Comparison of ENCODE assay signal across 1 cellular context in genomic region chr4:168840988-168841681, GRCh38.
TF ChIP-seq lines count a peak whose summit lies in the region.

No MANE protein-coding gene starts in this region.

TF ChIP-seq in HEK293, 187 proteins besides CTCF, POLR2A, EP300 and RAD21 (continued from another document):
- no peak for TF ChIP-seq TSHZ1 (tag by site-specific recombination; IDR thresholded peaks at IDR 0.05; ENCODE audit: borderline replicate concordance)
- TF ChIP-seq ZNF10 (tag by site-specific recombination; IDR thresholded peaks at IDR 0.05), result no peak
